ENCODE assay signal across 1 cellular context in genomic region chr5:165143727-165144210, GRCh38.
TF ChIP-seq lines count a peak whose summit lies in the region.

No MANE protein-coding gene starts in this region.

TF ChIP-seq in GM12878, 131 proteins besides CTCF, POLR2A, EP300 and RAD21 (continued from another document):
- TF ChIP-seq CEBPZ (IDR thresholded peaks at IDR 0.05; ENCODE audit: low read depth, low read length), result no peak
- TF ChIP-seq EGR1 (IDR thresholded peaks at IDR 0.05; ENCODE audit: borderline replicate concordance in 1 of 2, low read depth in 2 of 2, low read length in 2 of 2), result no peak
- TF ChIP-seq NR2C1 (IDR thresholded peaks at IDR 0.05), result no peak
- no peak for TF ChIP-seq TAF1 (IDR thresholded peaks at IDR 0.05; ENCODE audit: borderline replicate concordance, low read depth, low read length)
- no peak for TF ChIP-seq RB1 (IDR thresholded peaks at IDR 0.05; ENCODE audit: borderline replicate concordance)
